In the genomic region with DNA sequence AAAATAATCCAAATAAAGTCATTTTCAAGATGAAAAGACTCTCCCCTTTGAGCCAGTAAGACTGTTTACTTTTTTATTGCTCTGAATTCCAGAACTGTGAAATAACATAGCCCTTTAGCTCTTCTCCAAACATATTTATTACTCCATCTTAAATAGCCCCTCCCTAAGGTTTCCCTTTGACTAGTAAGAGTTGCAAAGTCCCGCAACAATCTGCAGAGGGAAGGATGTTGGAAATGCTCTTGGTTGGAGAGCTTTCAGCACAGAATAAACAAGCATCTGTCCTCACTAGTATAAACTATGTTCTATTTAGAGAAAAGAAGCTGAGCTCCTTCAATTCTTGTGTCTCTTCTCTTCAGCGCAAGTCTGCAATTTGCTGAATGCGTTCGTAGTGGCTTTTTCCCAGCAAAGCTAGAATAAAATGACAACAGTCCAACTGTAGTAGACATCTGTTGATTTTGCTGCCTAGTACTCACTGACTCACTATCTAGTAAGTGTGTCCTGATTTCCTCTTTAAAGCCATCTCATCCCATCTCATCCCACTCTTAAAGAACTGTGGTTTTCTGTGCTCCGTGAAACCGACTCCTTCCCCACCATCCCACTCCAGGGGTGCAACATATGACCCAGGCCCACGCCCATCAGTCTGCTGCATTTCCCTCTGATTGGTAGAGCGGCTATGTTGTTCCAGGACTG, we compare ENCODE assay signal across 9 cellular contexts.
A peak's percentile ranks its signal among the peaks of the same experiment; 100 is the strongest.
DNase-seq lines count a peak whose midpoint lies in the region; TF ChIP-seq lines count a peak whose summit lies in the region.
"Had no signal": no experiment of that assay in that cellular context is flagged by ENCODE, and none has a peak within 500 bp of the region (broad histone marks: within the 10 kb centered on the region; RNA-seq: fewer than 3 reads in every experiment).

No MANE protein-coding gene starts in this region.

- H3F3A ChIP-seq in SK-N-SH (replicated peaks; ENCODE audit: insufficient read depth): no peaks in the 10 kb centered on the region

- H2AFZ ChIP-seq in hepatocyte: no peak overlapping the region
- no peak overlapping the region for H2AFZ ChIP-seq in SK-N-SH (ENCODE audit: low read depth)

- TF ChIP-seq EP300 in stomach (IDR thresholded peaks at IDR 0.05) (no peak), SK-N-SH (IDR thresholded peaks at IDR 0.05; ENCODE audit: borderline replicate concordance in 1 of 2, low read depth in 1 of 2, low read length in 1 of 2) (no peak)

- H3K4me2 ChIP-seq in hepatocyte (peak overlapping the region; percentile 63), SK-N-SH (no peak overlapping the region)

- no peak for TF ChIP-seq POLR2A in stomach (IDR thresholded peaks at IDR 0.05)

- no peaks in the 10 kb centered on the region for H4K20me1 ChIP-seq in hepatocyte (ENCODE audit: insufficient read depth, poor library complexity, severe bottlenecking)
- no peaks in the 10 kb centered on the region for H4K20me1 ChIP-seq in SK-N-SH (ENCODE audit: insufficient read depth)

- POLR2A ChIA-PET in SK-N-SH (lab: Yijun Ruan, JAX): no interaction called here

- H3K4me3 ChIP-seq in adipocyte (ENCODE audit: low read length) (peak overlapping the region; percentile 54), hepatocyte (no peak overlapping the region), stomach (no peak overlapping the region), SK-N-SH (ENCODE audit: low read depth in 2 of 2, low read length in 1 of 2) (no peak overlapping the region)
- H3K4me3 ChIP-seq: adrenal gland had no signal

- CTCF ChIA-PET in SK-N-SH (lab: Yijun Ruan, JAX): interaction anchor here (0.9 kb wide), 1 partner anchor 18 kb away, joined by 3 read pairs; no protein-coding TSS in a partner anchor

- TF ChIP-seq CTCF in hepatocyte (IDR thresholded peaks at IDR 0.05; ENCODE audit: poor library complexity) (no peak), stomach (IDR thresholded peaks at IDR 0.05) (no peak), SK-N-SH (IDR thresholded peaks at IDR 0.05) (no peak)

- intact Hi-C loops in stomach (cut with DNase I; ENCODE audit: low total_unique reads): no loop called here

- H3K9me3 ChIP-seq in adipocyte (ENCODE audit: control insufficient read depth, low read length) (no peaks in the 10 kb centered on the region), hepatocyte (ENCODE audit: low read depth) (no peaks in the 10 kb centered on the region), stomach (no peaks in the 10 kb centered on the region), SK-N-SH (no peaks in the 10 kb centered on the region)
- H3K9me3 ChIP-seq: adrenal gland had no signal

- H3K79me2 ChIP-seq in hepatocyte: no peaks in the 10 kb centered on the region
- no peaks in the 10 kb centered on the region for H3K79me2 ChIP-seq in SK-N-SH (ENCODE audit: insufficient read depth)

- H3K9ac ChIP-seq in adipocyte (ENCODE audit: low read length): peak overlapping the region; percentile 7
- no peak overlapping the region for H3K9ac ChIP-seq in SK-N-SH

- H3K27me3 ChIP-seq in adipocyte (replicated peaks; ENCODE audit: control insufficient read depth, insufficient read depth, low read length) (peaks cover 3% of the 10 kb centered on the region), hepatocyte (no peaks in the 10 kb centered on the region), stomach (no peaks in the 10 kb centered on the region), SK-N-SH (ENCODE audit: insufficient read depth) (no peaks in the 10 kb centered on the region; the same call in 1 of the 2 replicates)
- H3K27me3 ChIP-seq: adrenal gland had no signal

- H3K9me2 ChIP-seq in hepatocyte (replicated peaks; ENCODE audit: insufficient read depth): no peaks in the 10 kb centered on the region
- H3K9me2 ChIP-seq in SK-N-SH: no peaks in the 10 kb centered on the region

- TF ChIP-seq RAD21 in SK-N-SH (IDR thresholded peaks at IDR 0.05; ENCODE audit: low read length): no peak

- peak overlapping the region; percentile 87 for H3K27ac ChIP-seq in hepatocyte
- peak overlapping the region; percentile 12 to 78 (median 71) for H3K27ac ChIP-seq in stomach
- H3K27ac ChIP-seq in SK-N-SH (ENCODE audit: low read depth in 2 of 2, low read length in 1 of 2): no peak overlapping the region
- H3K27ac ChIP-seq: adrenal gland had no signal

- 59% methylated on average over 8 of the region's 8 CpGs for WGBS in hepatocyte (ENCODE audit: low lambda C conversion rate, missing lambda C conversion rate)
- WGBS in stomach, 5 donors: 74 to 84% (median 78%) methylated on average over 8 of the region's 8 CpGs
- 60% methylated on average over 8 of the region's 8 CpGs for WGBS in SK-N-SH (ENCODE audit: low lambda C conversion rate)

- H3K4me1 ChIP-seq in adipocyte (ENCODE audit: control insufficient read depth, insufficient read depth, low read length) (peaks cover 15% of the 10 kb centered on the region), hepatocyte (ENCODE audit: insufficient read depth) (peaks cover 40% of the 10 kb centered on the region), stomach (peaks cover 0 to 41% (median 23%) of the 10 kb centered on the region in 4 donors), SK-N-SH (ENCODE audit: control insufficient read depth in 1 of 2, insufficient read depth in 2 of 2, low read depth in 1 of 2, low read length in 1 of 2) (peaks cover 0 to 16% of the 10 kb centered on the region in 2 experiments; a peak in 2 of 4 replicates)
- H3K4me1 ChIP-seq: adrenal gland had no signal

- DNase-seq in GM03348 (ENCODE audit: low spot score): peak; percentile 40
- DNase-seq in adipocyte (ENCODE audit: low read depth): peak; percentile 70
- peak; percentile 58 for DNase-seq in hepatocyte (ENCODE audit: low spot score)
- no peak for DNase-seq in stomach
- no peak for DNase-seq in cerebellar cortex (ENCODE audit: low spot score)
- no peak for DNase-seq in activated CD4-positive, CD25-positive, alpha-beta regulatory T cell treated with anti-CD3 and anti-CD28 coated beads, Interleukin-2, amount 50 U/mL, for 72 hours
- no peak for DNase-seq in SK-N-SH
- DNase-seq in T1000 (lab: John Stamatoyannopoulos, UW): no peak
- DNase-seq: adrenal gland had no signal

- H3K36me3 ChIP-seq in adipocyte (ENCODE audit: control insufficient read depth, insufficient read depth, low read length, severe bottlenecking) (no peaks in the 10 kb centered on the region), hepatocyte (replicated peaks; ENCODE audit: insufficient read depth, low read depth) (no peaks in the 10 kb centered on the region), stomach (no peaks in the 10 kb centered on the region), SK-N-SH (replicated peaks in 1 of 2; ENCODE audit: control insufficient read depth in 1 of 2, insufficient read depth in 2 of 2, low read length in 1 of 2) (no peaks in the 10 kb centered on the region)
- H3K36me3 ChIP-seq: adrenal gland had no signal

TF ChIP-seq in SK-N-SH, 30 proteins besides CTCF, POLR2A, EP300 and RAD21:
- no peak for TF ChIP-seq USF2 (IDR thresholded peaks at IDR 0.05; ENCODE audit: borderline replicate concordance, low read depth, low read length)
- no peak for TF ChIP-seq REST (IDR thresholded peaks at IDR 0.05; ENCODE audit: low read depth, low read length)
- no peak for TF ChIP-seq FOSL2 (IDR thresholded peaks at IDR 0.05; ENCODE audit: borderline replicate concordance, low read depth)
- TF ChIP-seq GABPA (IDR thresholded peaks at IDR 0.05; ENCODE audit: low read depth): no peak
- TF ChIP-seq PBX3 (IDR thresholded peaks at IDR 0.05): no peak

Comparison
In these comparisons a context has a peak if more than half of its experiments do, and no peak if none do; other contexts are left out.
1. DNase-seq: peak in GM03348 (single experiment), adipocyte (single experiment) and hepatocyte (single experiment); none in stomach (single experiment), cerebellar cortex (single experiment), activated CD4-positive, CD25-positive, alpha-beta regulatory T cell treated with anti-CD3 and anti-CD28 coated beads, Interleukin-2, amount 50 U/mL, for 72 hours (single experiment), SK-N-SH (single experiment) and T1000 (single experiment).
2. H3K27ac ChIP-seq: peak in hepatocyte (single experiment) and stomach (5 of 5); none in SK-N-SH (0 of 2).